Comparison of ENCODE assay signal across 22 cellular contexts in genomic region chr9:76266649-76267627, GRCh38.
A peak's percentile ranks its signal among the peaks of the same experiment; 100 is the strongest.
DNase-seq lines count a peak whose midpoint lies in the region; TF ChIP-seq lines count a peak whose summit lies in the region.
"Had no signal": no experiment of that assay in that cellular context is flagged by ENCODE, and none has a peak within 500 bp of the region (broad histone marks: within the 10 kb centered on the region; RNA-seq: fewer than 3 reads in every experiment).

No MANE protein-coding gene starts in this region.

- H3K36me3 ChIP-seq in thyroid gland, result no peaks in the 10 kb centered on the region
- H3K36me3 ChIP-seq: BE2C, lower lobe of right lung, WERI-Rb-1 had no signal

- 35 to 42% methylated on average over 4 of the region's 4 CpGs for whole genome bisulfite sequencing in thyroid gland, 2 donors

- peaks cover 11 to 18% of the 10 kb centered on the region in 2 donors for H3K4me1 ChIP-seq in thyroid gland
- H3K4me1 ChIP-seq: BE2C, lower lobe of right lung had no signal

- no peaks in the 10 kb centered on the region for H3K9me3 ChIP-seq in thyroid gland
- H3K9me3 ChIP-seq: BE2C, SK-N-SH had no signal

- intact Hi-C loops in thyroid gland (cut with DNase I), result no loop called here

- no peak overlapping the region for H3K4me3 ChIP-seq in thyroid gland (replicated peaks in 1 of 3)
- H3K4me3 ChIP-seq: lower lobe of right lung had no signal

- no peak for TF ChIP-seq POLR2A in thyroid gland (IDR thresholded peaks at IDR 0.05)

- H3K27me3 ChIP-seq in thyroid gland, result no peaks in the 10 kb centered on the region
- H3K27me3 ChIP-seq: BE2C had no signal

- peak overlapping the region; percentile 31 to 65 (median 38) for H3K27ac ChIP-seq in thyroid gland
- H3K27ac ChIP-seq: lower lobe of right lung, WERI-Rb-1 had no signal

- no peak for TF ChIP-seq CTCF in thyroid gland (IDR thresholded peaks at IDR 0.05)

- DNase-seq in NCI-H345 (lab: John Stamatoyannopoulos, UW), result peak; percentile 6
- no peak for DNase-seq in NCI-H345 treated with DMSO at 0.1 percent for 48 hours (lab: John Stamatoyannopoulos, UW; ENCODE audit: unreplicated experiment)
- peak; percentile 96 for DNase-seq in NCI-H748 (lab: John Stamatoyannopoulos, UW; ENCODE audit: unreplicated experiment)
- peak; percentile 17 for DNase-seq in left kidney (ENCODE audit: low read depth, low spot score)
- peak; percentile 10 to 12 for DNase-seq in thyroid gland
- DNase-seq in SKM-1 treated with dmso at 0.1 percent for 144 hours (lab: John Stamatoyannopoulos, UW; ENCODE audit: unreplicated experiment), result no peak
- DNase-seq in T-helper 9 cell, result no peak
- no peak for DNase-seq in RKO (ENCODE audit: low spot score)
- DNase-seq: activated CD4-positive, alpha-beta T cell treated with anti-CD3 and anti-CD28 coated beads, Interleukin-2, amount 50 U/mL, for 1 hour; activated naive CD8-positive, alpha-beta T cell treated with anti-CD3 and anti-CD28 coated beads for 36 hours; BE2C; cerebellar nuclear complex; DMS79; foreskin melanocyte; H9; hypothalamus; KBM-7; lower lobe of right lung; NCI-H226; nucleus accumbens; SK-N-SH; WERI-Rb-1 had no signal

Comparison
In these comparisons a context has a peak if more than half of its experiments do, and no peak if none do; other contexts are left out.
1. DNase-seq: peak in NCI-H345 (single experiment), NCI-H748 (single experiment), left kidney (single experiment) and thyroid gland (2 of 2); none in NCI-H345 treated with DMSO at 0.1 percent for 48 hours (single experiment), SKM-1 treated with dmso at 0.1 percent for 144 hours (single experiment), T-helper 9 cell (single experiment) and RKO (single experiment).